Comparison of ENCODE assay signal across 33 cellular contexts in genomic region chr1:115874497-115874896, GRCh38. TPM values are rescaled to one million over a fixed set of nuclear protein-coding genes. Genes with fewer than 3 reads are reported as not detected.
"Had no signal": no experiment of that assay in that cellular context is flagged by ENCODE, and none has a peak within 500 bp of the region (broad histone marks: within the 10 kb centered on the region; RNA-seq: fewer than 3 reads in every experiment).

No MANE protein-coding gene starts in this region.

- H3K36me3 ChIP-seq: gastrocnemius medialis, left ventricle myocardium inferior, right lobe of liver, uterus, WERI-Rb-1 had no signal

- H3K9me3 ChIP-seq: gastrocnemius medialis, left ventricle myocardium inferior, right lobe of liver, uterus had no signal

- H3K4me1 ChIP-seq: gastrocnemius medialis, left ventricle myocardium inferior, right lobe of liver, uterus had no signal

- H3K27ac ChIP-seq: gastrocnemius medialis, left ventricle myocardium inferior, right lobe of liver, uterus, WERI-Rb-1 had no signal

- H3K9me3 Mint-ChIP-seq: activated CD4-positive, alpha-beta memory T cell treated with anti-CD3 and anti-CD28 coated beads, Interleukin-2, amount 10 ng/mL, durations not matched to agents 7 days and 5 days; activated CD4-positive, alpha-beta T cell treated with anti-CD3 and anti-CD28 coated beads, Interleukin-2, amount 10 ng/mL, durations not matched to agents 24 days and 14 days; activated T-cell treated with anti-CD3 and anti-CD28 coated beads, Interleukin-2, amount 50 U/mL, for 4 hours; activated T-helper 17 cell treated with anti-CD3 and anti-CD28 coated beads, Interleukin-2, amount 50 U/mL, for 72 hours; nephron; stimulated activated effector memory CD8-positive, alpha-beta T cell treated with anti-CD3 and anti-CD28 coated beads, Interleukin-12 subunit alpha, Interleukin-12 subunit beta, amount 100 ng/mL, for 72 hours; stimulated activated naive CD8-positive, alpha-beta T cell treated with anti-CD3 and anti-CD28 coated beads, Interleukin-15, amount 100 ng/mL, for 72 hours; T-helper 1 cell treated with Interleukin-12 subunit alpha and Interleukin-12 subunit beta and Interleukin-4 antibody, amounts not matched to agents 30 μg/mL and 1 μg/mL, for 36 hours; type B pancreatic cell had no signal

- H3K27me3 ChIP-seq: gastrocnemius medialis, right lobe of liver, uterus had no signal

- DNase-seq: activated CD4-positive, alpha-beta memory T cell treated with anti-CD3 and anti-CD28 coated beads, Interleukin-2, amount 10 ng/mL, durations not matched to agents 7 days and 5 days; activated CD4-positive, alpha-beta T cell treated with anti-CD3 and anti-CD28 coated beads, Interleukin-2, amount 10 ng/mL, durations not matched to agents 24 days and 14 days; activated CD4-positive, CD25-positive, alpha-beta regulatory T cell treated with anti-CD3 and anti-CD28 coated beads, Interleukin-2, amount 50 U/mL, for 72 hours; activated CD8-positive, alpha-beta memory T cell treated with anti-CD3 and anti-CD28 coated beads, Interleukin-2, amount 50 U/mL, for 48 hours; activated gamma-delta T cell treated with Interleukin-2 at 50 U/mL for 16 hours; activated naive CD4-positive, alpha-beta T cell treated with anti-CD3 and anti-CD28 coated beads, Interleukin-2, amount 50 U/mL, for 16 hours; activated T-cell treated with anti-CD3 and anti-CD28 coated beads, Interleukin-2, amount 50 U/mL, for 4 hours; amniotic stem cell; effector CD4-positive, alpha-beta T cell; erythroblast; gastrocnemius medialis; glutamatergic neuron; islet precursor cell; left ventricle myocardium inferior; right lobe of liver; small intestine; stimulated activated CD4-positive, alpha-beta T cell treated with anti-CD3 and anti-CD28 coated beads, Interleukin-4, amount 100 ng/mL, for 24 hours; stimulated activated naive CD8-positive, alpha-beta T cell treated with anti-CD3 and anti-CD28 coated beads, Interleukin-15, amount 100 ng/mL, for 72 hours; substantia nigra; T-helper 9 cell; uterus; WERI-Rb-1 had no signal

- H3K4me3 Mint-ChIP-seq: activated CD4-positive, alpha-beta memory T cell treated with anti-CD3 and anti-CD28 coated beads, Interleukin-2, amount 10 ng/mL, durations not matched to agents 7 days and 5 days; activated CD4-positive, alpha-beta T cell treated with anti-CD3 and anti-CD28 coated beads, Interleukin-2, amount 10 ng/mL, durations not matched to agents 24 days and 14 days; activated T-cell treated with anti-CD3 and anti-CD28 coated beads, Interleukin-2, amount 50 U/mL, for 4 hours; activated T-helper 17 cell treated with anti-CD3 and anti-CD28 coated beads, Interleukin-2, amount 50 U/mL, for 72 hours; nephron; stimulated activated effector memory CD8-positive, alpha-beta T cell treated with anti-CD3 and anti-CD28 coated beads, Interleukin-12 subunit alpha, Interleukin-12 subunit beta, amount 100 ng/mL, for 72 hours; stimulated activated naive CD8-positive, alpha-beta T cell treated with anti-CD3 and anti-CD28 coated beads, Interleukin-15, amount 100 ng/mL, for 72 hours; T-helper 1 cell treated with Interleukin-12 subunit alpha and Interleukin-12 subunit beta and Interleukin-4 antibody, amounts not matched to agents 30 μg/mL and 1 μg/mL, for 36 hours; type B pancreatic cell had no signal

- ATAC-seq: activated T-cell treated with anti-CD3 and anti-CD28 coated beads, Interleukin-2, amount 50 U/mL, for 4 hours; activated T-helper 17 cell treated with anti-CD3 and anti-CD28 coated beads, Interleukin-2, amount 50 U/mL, for 72 hours; gastrocnemius medialis; right lobe of liver; stimulated activated effector memory CD8-positive, alpha-beta T cell treated with anti-CD3 and anti-CD28 coated beads, Interleukin-12 subunit alpha, Interleukin-12 subunit beta, amount 100 ng/mL, for 72 hours; stimulated activated naive CD8-positive, alpha-beta T cell treated with anti-CD3 and anti-CD28 coated beads, Interleukin-15, amount 100 ng/mL, for 72 hours had no signal

- H3K4me1 Mint-ChIP-seq: activated CD4-positive, alpha-beta memory T cell treated with anti-CD3 and anti-CD28 coated beads, Interleukin-2, amount 10 ng/mL, durations not matched to agents 7 days and 5 days; activated T-helper 17 cell treated with anti-CD3 and anti-CD28 coated beads, Interleukin-2, amount 50 U/mL, for 72 hours; nephron; stimulated activated effector memory CD8-positive, alpha-beta T cell treated with anti-CD3 and anti-CD28 coated beads, Interleukin-12 subunit alpha, Interleukin-12 subunit beta, amount 100 ng/mL, for 72 hours; stimulated activated naive CD8-positive, alpha-beta T cell treated with anti-CD3 and anti-CD28 coated beads, Interleukin-15, amount 100 ng/mL, for 72 hours had no signal

- H3K27ac Mint-ChIP-seq: activated CD4-positive, alpha-beta memory T cell treated with anti-CD3 and anti-CD28 coated beads, Interleukin-2, amount 10 ng/mL, durations not matched to agents 7 days and 5 days; activated CD4-positive, alpha-beta T cell treated with anti-CD3 and anti-CD28 coated beads, Interleukin-2, amount 10 ng/mL, durations not matched to agents 24 days and 14 days; activated T-helper 17 cell treated with anti-CD3 and anti-CD28 coated beads, Interleukin-2, amount 50 U/mL, for 72 hours; nephron; stimulated activated effector memory CD8-positive, alpha-beta T cell treated with anti-CD3 and anti-CD28 coated beads, Interleukin-12 subunit alpha, Interleukin-12 subunit beta, amount 100 ng/mL, for 72 hours; stimulated activated naive CD8-positive, alpha-beta T cell treated with anti-CD3 and anti-CD28 coated beads, Interleukin-15, amount 100 ng/mL, for 72 hours; T-helper 1 cell treated with Interleukin-12 subunit alpha and Interleukin-12 subunit beta and Interleukin-4 antibody, amounts not matched to agents 30 μg/mL and 1 μg/mL, for 36 hours; type B pancreatic cell had no signal

- H3K36me3 Mint-ChIP-seq: stimulated activated effector memory CD8-positive, alpha-beta T cell treated with anti-CD3 and anti-CD28 coated beads, Interleukin-12 subunit alpha, Interleukin-12 subunit beta, amount 100 ng/mL, for 72 hours; type B pancreatic cell had no signal

- H3K4me3 ChIP-seq: gastrocnemius medialis, left ventricle myocardium inferior, right lobe of liver, uterus had no signal

- FAIRE-seq: colon, small intestine, TTC549 had no signal

RNA-seq across cellular contexts. Expression of gene NHLH2, which starts 33.6 kb away (rescaled TPM):
- total RNA-seq: activated CD4-positive, alpha-beta memory T cell treated with anti-CD3 and anti-CD28 coated beads, Interleukin-2, amount 10 ng/mL, durations not matched to agents 7 days and 5 days; activated CD4-positive, alpha-beta T cell treated with anti-CD3 and anti-CD28 coated beads, Interleukin-2, amount 10 ng/mL, durations not matched to agents 24 days and 14 days; activated T-cell treated with anti-CD3 and anti-CD28 coated beads, Interleukin-2, amount 50 U/mL, for 4 hours; activated T-helper 17 cell treated with anti-CD3 and anti-CD28 coated beads, Interleukin-2, amount 50 U/mL, for 72 hours; dermis blood vessel endothelial cell; gastrocnemius medialis; left ventricle myocardium inferior; mucosa of gallbladder; osteocyte; posterior vena cava; right lobe of liver; uterus had no signal
